26 cellular contexts compared by ENCODE assay signal in genomic region chr9:89362647-89363310, GRCh38. TPM values are rescaled to one million over a fixed set of nuclear protein-coding genes. Genes with fewer than 3 reads are reported as not detected.
DNase-seq lines count a peak whose midpoint lies in the region; ATAC-seq and TF ChIP-seq lines count a peak whose summit lies in the region.
"Had no signal": no experiment of that assay in that cellular context is flagged by ENCODE, and none has a peak within 500 bp of the region (broad histone marks: within the 10 kb centered on the region; RNA-seq: fewer than 3 reads in every experiment).

No MANE protein-coding gene starts in this region.

- H3K9me3 ChIP-seq in RWPE2 (ENCODE audit: severe bottlenecking) = no peaks in the 10 kb centered on the region
- H3K9me3 ChIP-seq in gastrocnemius medialis = no peaks in the 10 kb centered on the region
- no peaks in the 10 kb centered on the region for H3K9me3 ChIP-seq in HAP-1
- H3K9me3 ChIP-seq: MG63, thoracic aorta had no signal

- H3K9me3 Mint-ChIP-seq in activated T-helper 2 cell treated with anti-CD3 and anti-CD28 coated beads, Interferon-gamma antibody, Interleukin-2, Interleukin-4, amounts not matched to agents 10 μg/mL and 5 μg/mL and 100 μg/mL, durations not matched to agents 14 hours and 24 hours and 36 hours = no peaks in the 10 kb centered on the region
- H3K9me3 Mint-ChIP-seq: activated T-helper 1 cell treated with anti-CD3 and anti-CD28 coated beads, Interleukin-12 subunit alpha, Interleukin-12 subunit beta, Interleukin-2, Interleukin-4 antibody, amounts not matched to agents 30 ng/mL and 10 ng/mL and 1 ng/mL, durations not matched to agents 14 hours and 24 hours and 36 hours; CD4-positive, alpha-beta T cell; T-helper 2 cell treated with Interferon-gamma antibody and Interleukin-4, amounts not matched to agents 5 μg/mL and 100 μg/mL, for 36 hours had no signal

- no peak overlapping the region for H3K27ac Mint-ChIP-seq in activated T-helper 2 cell treated with anti-CD3 and anti-CD28 coated beads, Interferon-gamma antibody, Interleukin-2, Interleukin-4, amounts not matched to agents 10 μg/mL and 5 μg/mL and 100 μg/mL, durations not matched to agents 14 hours and 24 hours and 36 hours
- H3K27ac Mint-ChIP-seq: activated T-helper 1 cell treated with anti-CD3 and anti-CD28 coated beads, Interleukin-12 subunit alpha, Interleukin-12 subunit beta, Interleukin-2, Interleukin-4 antibody, amounts not matched to agents 30 ng/mL and 10 ng/mL and 1 ng/mL, durations not matched to agents 14 hours and 24 hours and 36 hours had no signal

- H3K36me3 ChIP-seq in H7 (replicated peaks; ENCODE audit: control insufficient read depth, insufficient read depth, low read length) (peaks cover 29% of the 10 kb centered on the region), RWPE2 (ENCODE audit: low read depth) (peaks cover 40% of the 10 kb centered on the region), gastrocnemius medialis (peaks cover 0 to 36% of the 10 kb centered on the region in 2 donors), HAP-1 (replicated peaks) (peaks cover 40% of the 10 kb centered on the region)

- H3K4me1 ChIP-seq in RWPE2 (ENCODE audit: insufficient read depth, poor library complexity, severe bottlenecking) (no peaks in the 10 kb centered on the region), foreskin keratinocyte (no peaks in the 10 kb centered on the region), gastrocnemius medialis (peaks cover 27 to 36% of the 10 kb centered on the region in 2 donors), HAP-1 (no peaks in the 10 kb centered on the region)

- H3K27me3 ChIP-seq in H7 (ENCODE audit: control insufficient read depth, insufficient read depth, low read length) (no peaks in the 10 kb centered on the region), RWPE2 (ENCODE audit: insufficient read depth, poor library complexity, severe bottlenecking) (no peaks in the 10 kb centered on the region), foreskin keratinocyte (no peaks in the 10 kb centered on the region), gastrocnemius medialis (no peaks in the 10 kb centered on the region), HAP-1 (ENCODE audit: low read depth) (no peaks in the 10 kb centered on the region)
- H3K27me3 ChIP-seq: hepatocyte, MG63 had no signal

- H3K4me3 ChIP-seq in H7 (ENCODE audit: insufficient read depth, low read depth, low read length) (no peak overlapping the region), RWPE2 (ENCODE audit: severe bottlenecking) (no peak overlapping the region), gastrocnemius medialis (no peak overlapping the region), HAP-1 (no peak overlapping the region)
- H3K4me3 ChIP-seq: GM23248, hepatocyte, lung, MG63, SK-N-MC, thoracic aorta had no signal

- peaks cover 47% of the 10 kb centered on the region for H3K36me3 Mint-ChIP-seq in activated T-helper 2 cell treated with anti-CD3 and anti-CD28 coated beads, Interferon-gamma antibody, Interleukin-2, Interleukin-4, amounts not matched to agents 10 μg/mL and 5 μg/mL and 100 μg/mL, durations not matched to agents 14 hours and 24 hours and 36 hours (ENCODE audit: low read depth)

- H3K4me1 Mint-ChIP-seq in activated T-helper 2 cell treated with anti-CD3 and anti-CD28 coated beads, Interferon-gamma antibody, Interleukin-2, Interleukin-4, amounts not matched to agents 10 μg/mL and 5 μg/mL and 100 μg/mL, durations not matched to agents 14 hours and 24 hours and 36 hours (ENCODE audit: low read depth) = peaks cover 3% of the 10 kb centered on the region

- DNase-seq in H7 (peak; percentile 41), RWPE2 (ENCODE audit: low spot score) (no peak), foreskin keratinocyte (no peak), gastrocnemius medialis (peak; percentile 1 to 15), GM19238 (ENCODE audit: insufficient read length, low spot score) (no peak), HAP-1 (ENCODE audit: low spot score in 2 of 2) (no peak)
- no peak for DNase-seq in activated T-helper 2 cell treated with anti-CD3 and anti-CD28 coated beads, Interferon-gamma antibody, Interleukin-2, Interleukin-4, amounts not matched to agents 10 μg/mL and 5 μg/mL and 100 μg/mL, durations not matched to agents 14 hours and 24 hours and 36 hours (ENCODE audit: low spot score)
- DNase-seq: activated CD8-positive, alpha-beta T cell treated with anti-CD3 and anti-CD28 coated beads, Interleukin-2, amount 10 ng/mL, durations not matched to agents 7 days and 5 days; DMS153; foreskin fibroblast; GM23248; MG63; NCI-H146; NCI-H226; NK-92 treated with Interleukin-12 subunit alpha and Interleukin-12 subunit beta, amount 100 ng/mL, for 24 hours; nucleus accumbens; stimulated activated CD4-positive, alpha-beta T cell treated with anti-CD3 and anti-CD28 coated beads, Interleukin-15, amount 100 ng/mL, for 24 hours had no signal

- intact Hi-C loops in gastrocnemius medialis (cut with DNase I; ENCODE audit: low total_unique reads) = no loop called here
- intact Hi-C loops in activated T-helper 2 cell treated with anti-CD3 and anti-CD28 coated beads, Interferon-gamma antibody, Interleukin-2, Interleukin-4, amounts not matched to agents 10 μg/mL and 5 μg/mL and 100 μg/mL, durations not matched to agents 14 hours and 24 hours and 36 hours (cut with micrococcal nuclease) = no loop called here

- H3K27ac ChIP-seq in RWPE2 (ENCODE audit: poor library complexity, severe bottlenecking) (no peak overlapping the region), foreskin keratinocyte (no peak overlapping the region), gastrocnemius medialis (peak overlapping the region in 1 of 4 donors; percentile 31)
- H3K27ac ChIP-seq: GM23248, hepatocyte, SK-N-MC, thoracic aorta had no signal

- H3K27me3 Mint-ChIP-seq in activated T-helper 2 cell treated with anti-CD3 and anti-CD28 coated beads, Interferon-gamma antibody, Interleukin-2, Interleukin-4, amounts not matched to agents 10 μg/mL and 5 μg/mL and 100 μg/mL, durations not matched to agents 14 hours and 24 hours and 36 hours (ENCODE audit: low read depth) = no peaks in the 10 kb centered on the region
- H3K27me3 Mint-ChIP-seq: CD4-positive, alpha-beta T cell had no signal

- ATAC-seq in RWPE2 (ENCODE audit: low read depth) (0 out of 3 replicates have a peak, but pooled peaks have one; percentile 7), foreskin keratinocyte (peak; percentile 7), gastrocnemius medialis (no peak)
- ATAC-seq: activated CD8-positive, alpha-beta T cell treated with anti-CD3 and anti-CD28 coated beads, Interleukin-2, amount 10 ng/mL, durations not matched to agents 7 days and 5 days; Panc1; right cardiac atrium had no signal

- no peak for TF ChIP-seq POLR2A in gastrocnemius medialis (IDR thresholded peaks at IDR 0.05)

- H3K4me3 Mint-ChIP-seq in activated T-helper 2 cell treated with anti-CD3 and anti-CD28 coated beads, Interferon-gamma antibody, Interleukin-2, Interleukin-4, amounts not matched to agents 10 μg/mL and 5 μg/mL and 100 μg/mL, durations not matched to agents 14 hours and 24 hours and 36 hours (ENCODE audit: low read depth) = no peak overlapping the region
- H3K4me3 Mint-ChIP-seq: activated CD8-positive, alpha-beta T cell treated with anti-CD3 and anti-CD28 coated beads, Interleukin-2, amount 10 ng/mL, durations not matched to agents 7 days and 5 days; activated T-helper 1 cell treated with anti-CD3 and anti-CD28 coated beads, Interleukin-12 subunit alpha, Interleukin-12 subunit beta, Interleukin-2, Interleukin-4 antibody, amounts not matched to agents 30 ng/mL and 10 ng/mL and 1 ng/mL, durations not matched to agents 14 hours and 24 hours and 36 hours; CD4-positive, alpha-beta T cell; T-helper 2 cell treated with Interferon-gamma antibody and Interleukin-4, amounts not matched to agents 5 μg/mL and 100 μg/mL, for 36 hours had no signal

- in situ Hi-C loops in gastrocnemius medialis (cut with MboI; ENCODE audit: low sequenced_read_pairs in 4 of 4) (no loop called here), HAP-1 (cut with MboI; ENCODE audit: low sequenced_read_pairs) (no loop called here)

- TF ChIP-seq CTCF in RWPE2 (IDR thresholded peaks at IDR 0.05; ENCODE audit: poor library complexity, severe bottlenecking) (no peak), foreskin keratinocyte (conservative IDR thresholded peaks at IDR 0.05) (no peak), gastrocnemius medialis (IDR thresholded peaks at IDR 0.05 in 4 of 5, conservative IDR thresholded peaks at IDR 0.05 in 1 of 5) (no peak)

RNA-seq across cellular contexts. Expression of gene SECISBP2, which starts 44.5 kb away (rescaled TPM):
- 51.6 and 74.8 TPM in 2 replicates for total RNA-seq in H7 (2014; rRNA removed; shearing (Covaris generic))
- total RNA-seq in foreskin keratinocyte (20.8 and 21.5 TPM in 2 replicates), gastrocnemius medialis (10 to 100 TPM; 40.2 to 70.8 (median 54.9) TPM)
- polyA plus RNA-seq in foreskin keratinocyte = 7.8 and 8.8 TPM in 2 replicates
- total RNA-seq in activated T-helper 2 cell treated with anti-CD3 and anti-CD28 coated beads, Interferon-gamma antibody, Interleukin-2, Interleukin-4, amounts not matched to agents 10 μg/mL and 5 μg/mL and 100 μg/mL, durations not matched to agents 14 hours and 24 hours and 36 hours = 51.3 and 53.5 TPM in 2 replicates

RNA-seq across cellular contexts. Expression of gene CKS2, which starts 51.8 kb away (rescaled TPM):
- 280 and 303 TPM in 2 replicates for total RNA-seq in H7 (2014; rRNA removed; shearing (Covaris generic))
- total RNA-seq in foreskin keratinocyte (268 and 292 TPM in 2 replicates), gastrocnemius medialis (10 to 100 TPM in 1 of 4 donors, 1 to 10 TPM in 3; 6.5 to 13.2 (median 6.9) TPM)
- polyA plus RNA-seq in foreskin keratinocyte = 361 and 437 TPM in 2 replicates
- total RNA-seq in activated T-helper 2 cell treated with anti-CD3 and anti-CD28 coated beads, Interferon-gamma antibody, Interleukin-2, Interleukin-4, amounts not matched to agents 10 μg/mL and 5 μg/mL and 100 μg/mL, durations not matched to agents 14 hours and 24 hours and 36 hours = 172 and 177 TPM in 2 replicates

Comparison
In these comparisons a context has a peak if more than half of its experiments do, and no peak if none do; other contexts are left out.
1. DNase-seq: peak in H7 (single experiment) and gastrocnemius medialis (2 of 2); none in RWPE2 (single experiment), foreskin keratinocyte (0 of 2), GM19238 (single experiment), activated T-helper 2 cell treated with anti-CD3 and anti-CD28 coated beads, Interferon-gamma antibody, Interleukin-2, Interleukin-4, amounts not matched to agents 10 μg/mL and 5 μg/mL and 100 μg/mL, durations not matched to agents 14 hours and 24 hours and 36 hours (single experiment) and HAP-1 (0 of 2).
2. ATAC-seq: peak in RWPE2 (single experiment) and foreskin keratinocyte (single experiment); none in gastrocnemius medialis (0 of 2).
3. RNA of gene CKS2, which starts 51.8 kb away (total RNA-seq): 280 to 303 TPM in H7, 268 to 292 TPM in foreskin keratinocyte and 172 to 177 TPM in activated T-helper 2 cell treated with anti-CD3 and anti-CD28 coated beads, Interferon-gamma antibody, Interleukin-2, Interleukin-4, amounts not matched to agents 10 μg/mL and 5 μg/mL and 100 μg/mL, durations not matched to agents 14 hours and 24 hours and 36 hours; 6.5 to 13.2 TPM in gastrocnemius medialis; every median in the first group is over 10 times any median in the second.